ENCODE assay signal across 19 cellular contexts in genomic region chr1:156376958-156377919, GRCh38. TPM values are rescaled to one million over a fixed set of nuclear protein-coding genes. Genes with fewer than 3 reads are reported as not detected.
"Had no signal": no experiment of that assay in that cellular context is flagged by ENCODE, and none has a peak within 500 bp of the region (broad histone marks: within the 10 kb centered on the region; RNA-seq: fewer than 3 reads in every experiment).

No MANE protein-coding gene starts in this region.

- H3K27ac ChIP-seq: lower lobe of right lung, sigmoid colon had no signal

- H3K36me3 ChIP-seq: lower lobe of right lung, sigmoid colon had no signal

- H3K4me1 ChIP-seq: lower lobe of right lung, sigmoid colon had no signal

- H3K9me3 ChIP-seq: lower lobe of right lung, sigmoid colon had no signal

- DNase-seq: activated CD4-positive, alpha-beta T cell treated with anti-CD3 and anti-CD28 coated beads, Interleukin-2, amount 50 U/mL, for 1 hour; activated naive CD4-positive, alpha-beta T cell treated with anti-CD3 and anti-CD28 coated beads, Interleukin-2, amount 50 U/mL, for 16 hours; cortex of kidney; effector memory CD8-positive, alpha-beta T cell; erythroblast; hypothalamus; left cardiac atrium; lower lobe of right lung; naive thymus-derived CD8-positive, alpha-beta T cell; sigmoid colon; stimulated activated CD4-positive, alpha-beta T cell treated with anti-CD3 and anti-CD28 coated beads, Interleukin-12 subunit alpha, Interleukin-12 subunit beta, amount 100 ng/mL, for 4 hours; stimulated activated naive CD8-positive, alpha-beta T cell treated with anti-CD3 and anti-CD28 coated beads, Interleukin-15, Interleukin-2, amounts not matched to agents 100 U/mL and 50 U/mL, for 24 hours; T-helper 2 cell had no signal

- H3K4me3 ChIP-seq: lower lobe of right lung, sigmoid colon had no signal

RNA-seq across cellular contexts. Expression of gene RHBG, which starts 8.2 kb away (rescaled TPM):
- total RNA-seq: activated CD8-positive, alpha-beta memory T cell treated with anti-CD3 and anti-CD28 coated beads for 36 hours; glomerular endothelial cell; left cardiac atrium; lower lobe of right lung; mononuclear cell; naive thymus-derived CD8-positive, alpha-beta T cell; osteocyte; pulmonary artery endothelial cell; sigmoid colon; temporal lobe had no signal
- polyA plus RNA-seq: naive thymus-derived CD8-positive, alpha-beta T cell; sigmoid colon had no signal

RNA-seq across cellular contexts. Expression of gene TSACC, which starts 38.9 kb away (rescaled TPM):
- total RNA-seq: glomerular endothelial cell; lower lobe of right lung; mononuclear cell; naive thymus-derived CD8-positive, alpha-beta T cell; osteocyte; pulmonary artery endothelial cell; temporal lobe had no signal
